In the genomic region with DNA sequence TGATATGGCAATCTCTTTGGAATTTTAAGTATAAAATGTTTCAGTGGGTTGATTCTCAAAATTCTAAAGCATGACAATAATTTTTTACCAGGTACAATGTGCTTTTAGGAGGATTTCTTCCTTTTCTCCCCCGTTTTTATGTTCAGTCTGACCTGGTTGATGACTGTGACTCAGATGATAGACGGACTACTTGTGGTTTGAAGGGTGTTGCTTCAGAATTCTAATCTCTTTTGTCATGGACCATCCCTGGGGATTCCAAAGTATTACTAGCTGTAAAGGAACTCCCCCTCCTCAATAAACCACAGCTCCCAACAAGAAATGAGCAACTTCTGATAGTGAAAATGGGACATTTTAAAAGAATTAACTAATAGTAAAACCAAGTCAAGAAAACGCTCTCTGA, we compare ENCODE assay signal across 10 cellular contexts. TPM values are rescaled to one million over a fixed set of nuclear protein-coding genes. Genes with fewer than 3 reads are reported as not detected.
DNase-seq lines count a peak whose midpoint lies in the region; ATAC-seq and TF ChIP-seq lines count a peak whose summit lies in the region.
"Had no signal": no experiment of that assay in that cellular context is flagged by ENCODE, and none has a peak within 500 bp of the region (broad histone marks: within the 10 kb centered on the region; RNA-seq: fewer than 3 reads in every experiment).

No MANE protein-coding gene starts in this region.

- H3K36me3 ChIP-seq in RWPE2 (ENCODE audit: low read depth): no peaks in the 10 kb centered on the region
- no peaks in the 10 kb centered on the region for H3K36me3 ChIP-seq in fibroblast of lung (ENCODE audit: control insufficient read depth, insufficient read depth, low read length)
- H3K36me3 ChIP-seq: thoracic aorta had no signal

- H3K9ac ChIP-seq in fibroblast of lung (ENCODE audit: insufficient read depth, low read length): no peak overlapping the region

- H3K79me2 ChIP-seq in fibroblast of lung (ENCODE audit: control insufficient read depth, insufficient read depth, low read length): no peaks in the 10 kb centered on the region

- no peak overlapping the region for H2AFZ ChIP-seq in fibroblast of lung (ENCODE audit: low read length)

- no peak for ATAC-seq in activated T-cell treated with anti-CD3 and anti-CD28 coated beads, Interleukin-2, amount 50 U/mL, for 72 hours (replicated peaks in 1 of 2)
- peak; percentile 84 for ATAC-seq in RWPE2 (ENCODE audit: low read depth)

- H3K4me1 ChIP-seq in RWPE2 (ENCODE audit: insufficient read depth, poor library complexity, severe bottlenecking): peaks cover 58% of the 10 kb centered on the region
- peaks cover 4% of the 10 kb centered on the region for H3K4me1 ChIP-seq in fibroblast of lung (ENCODE audit: control insufficient read depth, extremely low read depth, insufficient read depth, low read length)

- peak overlapping the region; percentile 92 for H3K27ac ChIP-seq in RWPE2 (ENCODE audit: poor library complexity, severe bottlenecking)
- no peak overlapping the region for H3K27ac ChIP-seq in fibroblast of lung (ENCODE audit: insufficient read depth, low read length)
- H3K27ac ChIP-seq: thoracic aorta had no signal

- no peaks in the 10 kb centered on the region for H4K20me1 ChIP-seq in fibroblast of lung (ENCODE audit: control insufficient read depth, extremely low read depth, insufficient read depth, low read length)

- peaks cover 6 to 14% of the 10 kb centered on the region in 2 donors for H3K9me3 Mint-ChIP-seq in activated T-cell treated with anti-CD3 and anti-CD28 coated beads, Interleukin-2, amount 50 U/mL, for 72 hours
- no peaks in the 10 kb centered on the region for H3K9me3 Mint-ChIP-seq in type B pancreatic cell

- H3K36me3 Mint-ChIP-seq in activated T-cell treated with anti-CD3 and anti-CD28 coated beads, Interleukin-2, amount 50 U/mL, for 72 hours (ENCODE audit: insufficient read depth in 2 of 2): peaks cover 13 to 15% of the 10 kb centered on the region in 2 donors
- H3K36me3 Mint-ChIP-seq in type B pancreatic cell: peaks cover 4% of the 10 kb centered on the region

- H3K9me3 ChIP-seq in RWPE2 (ENCODE audit: severe bottlenecking) (no peaks in the 10 kb centered on the region), fibroblast of lung (ENCODE audit: control insufficient read depth, insufficient read depth, low read depth, low read length) (no peaks in the 10 kb centered on the region)
- H3K9me3 ChIP-seq: thoracic aorta had no signal

- H3K27me3 Mint-ChIP-seq in activated T-cell treated with anti-CD3 and anti-CD28 coated beads, Interleukin-2, amount 50 U/mL, for 72 hours (ENCODE audit: low read depth): no peaks in the 10 kb centered on the region
- no peaks in the 10 kb centered on the region for H3K27me3 Mint-ChIP-seq in type B pancreatic cell

- no peak overlapping the region for H3K27ac Mint-ChIP-seq in activated T-cell treated with anti-CD3 and anti-CD28 coated beads, Interleukin-2, amount 50 U/mL, for 72 hours
- H3K27ac Mint-ChIP-seq in type B pancreatic cell: peak overlapping the region; percentile 46

- no peak overlapping the region for H3K4me2 ChIP-seq in fibroblast of lung (ENCODE audit: extremely low read depth, insufficient read depth, low read length)

- no peaks in the 10 kb centered on the region for H3K27me3 ChIP-seq in RWPE2 (ENCODE audit: insufficient read depth, poor library complexity, severe bottlenecking)
- H3K27me3 ChIP-seq in fibroblast of lung (ENCODE audit: control insufficient read depth, insufficient read depth, low read length): no peaks in the 10 kb centered on the region

- TF ChIP-seq CTCF in RWPE2 (IDR thresholded peaks at IDR 0.05; ENCODE audit: poor library complexity, severe bottlenecking): no peak
- TF ChIP-seq CTCF in fibroblast of lung (conservative IDR thresholded peaks at IDR 0.05 in 1 of 2, IDR thresholded peaks at IDR 0.05 in 1 of 2; ENCODE audit: low read depth in 1 of 2, low read length in 2 of 2): no peak
- no peak for TF ChIP-seq CTCF in type B pancreatic cell (conservative IDR thresholded peaks at IDR 0.05)

- no peak for DNase-seq in activated T-cell treated with anti-CD3 and anti-CD28 coated beads, Interleukin-2, amount 50 U/mL, for 72 hours
- DNase-seq in activated T-cell treated with anti-CD3 and anti-CD28 coated beads for 4 hours (no peak), RWPE2 (ENCODE audit: low spot score) (no peak), fibroblast of lung (ENCODE audit: low read depth in 2 of 2) (peak; percentile 82 to 96), type B pancreatic cell (ENCODE audit: extremely low spot score, unreplicated experiment) (no peak), NCI-H2081 treated with DMSO at 0.1 percent for 48 hours (lab: John Stamatoyannopoulos, UW) (no peak)
- no peak for DNase-seq in activated naive CD4-positive, alpha-beta T cell treated with Interleukin-2 at 50 U/mL for 16 hours
- no peak for DNase-seq in stimulated activated CD4-positive, alpha-beta T cell treated with anti-CD3 and anti-CD28 coated beads, Interleukin-2, amount 100 ng/mL, for 48 hours
- DNase-seq: stimulated activated CD4-positive, alpha-beta T cell treated with anti-CD3 and anti-CD28 coated beads, Interleukin-1b, Interleukin-23, amount 100 ng/mL, for 48 hours had no signal

- H3K4me3 ChIP-seq in RWPE2 (ENCODE audit: severe bottlenecking): no peak overlapping the region
- no peak overlapping the region for H3K4me3 ChIP-seq in fibroblast of lung (replicated peaks in 1 of 4; ENCODE audit: control extremely low read depth in 1 of 4, insufficient read depth in 1 of 4, low read depth in 3 of 4, low read length in 4 of 4)
- H3K4me3 ChIP-seq: thoracic aorta had no signal

- peak overlapping the region; percentile 32 to 51 for H3K4me3 Mint-ChIP-seq in activated T-cell treated with anti-CD3 and anti-CD28 coated beads, Interleukin-2, amount 50 U/mL, for 72 hours
- no peak overlapping the region for H3K4me3 Mint-ChIP-seq in type B pancreatic cell

- H3K4me1 Mint-ChIP-seq in activated T-cell treated with anti-CD3 and anti-CD28 coated beads, Interleukin-2, amount 50 U/mL, for 72 hours (ENCODE audit: low read depth): peaks cover 61% of the 10 kb centered on the region
- no peaks in the 10 kb centered on the region for H3K4me1 Mint-ChIP-seq in type B pancreatic cell (ENCODE audit: unreplicated experiment)

RNA-seq across cellular contexts. Expression of gene TNFAIP3, which starts 34.9 kb away (rescaled TPM):
- 100 to 1,000 TPM; 350 to 510 TPM for total RNA-seq in activated T-cell treated with anti-CD3 and anti-CD28 coated beads, Interleukin-2, amount 50 U/mL, for 72 hours
- total RNA-seq in fibroblast of lung: 3.9 and 7.8 TPM in 2 replicates
- 10.8 and 23.5 TPM in 2 replicates for polyA plus RNA-seq in fibroblast of lung
- polyA plus RNA-seq in fibroblast of lung (2012): 6.0 and 11.2 TPM in 2 replicates
- polyA minus RNA-seq in fibroblast of lung (ENCODE audit: low replicate concordance): 6.8 and 9.6 TPM in 2 replicates
- 15.2 and 54.4 TPM in 2 replicates for total RNA-seq in type B pancreatic cell (ENCODE audit: low replicate concordance)

Comparison
In these comparisons a context has a peak if more than half of its experiments do, and no peak if none do; other contexts are left out.
1. DNase-seq: peak in fibroblast of lung (2 of 2); none in activated T-cell treated with anti-CD3 and anti-CD28 coated beads, Interleukin-2, amount 50 U/mL, for 72 hours (0 of 2), activated T-cell treated with anti-CD3 and anti-CD28 coated beads for 4 hours (single experiment), RWPE2 (single experiment), type B pancreatic cell (single experiment), activated naive CD4-positive, alpha-beta T cell treated with Interleukin-2 at 50 U/mL for 16 hours (single experiment), NCI-H2081 treated with DMSO at 0.1 percent for 48 hours (single experiment) and stimulated activated CD4-positive, alpha-beta T cell treated with anti-CD3 and anti-CD28 coated beads, Interleukin-2, amount 100 ng/mL, for 48 hours (0 of 2).